In genomic region chr22:27323646-27324045, GRCh38 we compare ENCODE assay signal across 14 cellular contexts.
DNase-seq lines count a peak whose midpoint lies in the region; TF ChIP-seq lines count a peak whose summit lies in the region.
"Had no signal": no experiment of that assay in that cellular context is flagged by ENCODE, and none has a peak within 500 bp of the region (broad histone marks: within the 10 kb centered on the region; RNA-seq: fewer than 3 reads in every experiment).

No MANE protein-coding gene starts in this region.

- H3K4me3 ChIP-seq in H7 (ENCODE audit: insufficient read depth, low read depth, low read length) = no peak overlapping the region
- no peak overlapping the region for H3K4me3 ChIP-seq in HEK293 (ENCODE audit: low read depth, low read length)

- TF ChIP-seq CTCF in HEK293 (tag by site-specific recombination; IDR thresholded peaks at IDR 0.05) = no peak
- TF ChIP-seq CTCF in type B pancreatic cell (conservative IDR thresholded peaks at IDR 0.05) = no peak

- POLR2A ChIA-PET in HEK293 (lab: Yijun Ruan, JAX) = no interaction called here

- H3K4me1 ChIP-seq in HEK293 (ENCODE audit: control insufficient read depth, insufficient read depth, low read length) = no peaks in the 10 kb centered on the region
- H3K4me1 ChIP-seq: Caco-2 had no signal

- DNase-seq in H7 (peak; percentile 52), islet precursor cell (peak; percentile 49), type B pancreatic cell (ENCODE audit: extremely low spot score, unreplicated experiment) (peak; percentile 53), HK-2 (ENCODE audit: unreplicated experiment) (no peak), SHP77 treated with DMSO at 0.1 percent for 48 hours (lab: John Stamatoyannopoulos, UW) (no peak), NCI-H2029 treated with DMSO at 0.1 percent for 48 hours (lab: John Stamatoyannopoulos, UW) (no peak)
- DNase-seq: ACHN; Caco-2; CD4-positive, alpha-beta T cell; KBM-7 had no signal

- H3K4me1 Mint-ChIP-seq in type B pancreatic cell (ENCODE audit: unreplicated experiment) = no peaks in the 10 kb centered on the region
- H3K4me1 Mint-ChIP-seq: IgD-negative memory B cell had no signal

- H3K36me3 ChIP-seq in H7 (replicated peaks; ENCODE audit: control insufficient read depth, insufficient read depth, low read length) (no peaks in the 10 kb centered on the region), HEK293 (ENCODE audit: control insufficient read depth in 2 of 2, insufficient read depth in 1 of 2, low read length in 2 of 2) (no peaks in the 10 kb centered on the region)

- peaks cover 26% of the 10 kb centered on the region for H3K27me3 Mint-ChIP-seq in type B pancreatic cell

- no peak overlapping the region for H3K27ac Mint-ChIP-seq in type B pancreatic cell
- H3K27ac Mint-ChIP-seq: CD4-positive, alpha-beta T cell; IgD-negative memory B cell had no signal

- H3K9me3 ChIP-seq in HEK293 (ENCODE audit: control insufficient read depth, insufficient read depth, low read depth, low read length) = peaks cover 2% of the 10 kb centered on the region; the same call in 1 of the 2 replicates
- H3K9me3 ChIP-seq: Caco-2 had no signal

- H3K27ac ChIP-seq in HEK293 (ENCODE audit: extremely low read depth, low read depth, low read length) = no peak overlapping the region
- H3K27ac ChIP-seq: C4-2B, HL-60 had no signal

- H3K36me3 Mint-ChIP-seq in type B pancreatic cell = no peaks in the 10 kb centered on the region
- H3K36me3 Mint-ChIP-seq: IgD-negative memory B cell had no signal

- no peak overlapping the region for H3K4me3 Mint-ChIP-seq in type B pancreatic cell
- H3K4me3 Mint-ChIP-seq: CD4-positive, alpha-beta T cell; IgD-negative memory B cell had no signal

- H3K27me3 ChIP-seq in H7 (ENCODE audit: control insufficient read depth, insufficient read depth, low read length) = no peaks in the 10 kb centered on the region; the same call in 1 of the 2 replicates

- no peaks in the 10 kb centered on the region for H3K9me3 Mint-ChIP-seq in type B pancreatic cell
- H3K9me3 Mint-ChIP-seq: CD4-positive, alpha-beta T cell had no signal

- CTCF ChIA-PET in HEK293 (lab: Yijun Ruan, JAX) = no interaction called here

TF ChIP-seq in HEK293, 187 proteins besides CTCF, POLR2A, EP300 and RAD21:
- peak; percentile 34; the same call in 1 of the 2 replicates for TF ChIP-seq ZFHX2 (tag by site-specific recombination; conservative IDR thresholded peaks at IDR 0.05)
- TF ChIP-seq, protein P1, sequence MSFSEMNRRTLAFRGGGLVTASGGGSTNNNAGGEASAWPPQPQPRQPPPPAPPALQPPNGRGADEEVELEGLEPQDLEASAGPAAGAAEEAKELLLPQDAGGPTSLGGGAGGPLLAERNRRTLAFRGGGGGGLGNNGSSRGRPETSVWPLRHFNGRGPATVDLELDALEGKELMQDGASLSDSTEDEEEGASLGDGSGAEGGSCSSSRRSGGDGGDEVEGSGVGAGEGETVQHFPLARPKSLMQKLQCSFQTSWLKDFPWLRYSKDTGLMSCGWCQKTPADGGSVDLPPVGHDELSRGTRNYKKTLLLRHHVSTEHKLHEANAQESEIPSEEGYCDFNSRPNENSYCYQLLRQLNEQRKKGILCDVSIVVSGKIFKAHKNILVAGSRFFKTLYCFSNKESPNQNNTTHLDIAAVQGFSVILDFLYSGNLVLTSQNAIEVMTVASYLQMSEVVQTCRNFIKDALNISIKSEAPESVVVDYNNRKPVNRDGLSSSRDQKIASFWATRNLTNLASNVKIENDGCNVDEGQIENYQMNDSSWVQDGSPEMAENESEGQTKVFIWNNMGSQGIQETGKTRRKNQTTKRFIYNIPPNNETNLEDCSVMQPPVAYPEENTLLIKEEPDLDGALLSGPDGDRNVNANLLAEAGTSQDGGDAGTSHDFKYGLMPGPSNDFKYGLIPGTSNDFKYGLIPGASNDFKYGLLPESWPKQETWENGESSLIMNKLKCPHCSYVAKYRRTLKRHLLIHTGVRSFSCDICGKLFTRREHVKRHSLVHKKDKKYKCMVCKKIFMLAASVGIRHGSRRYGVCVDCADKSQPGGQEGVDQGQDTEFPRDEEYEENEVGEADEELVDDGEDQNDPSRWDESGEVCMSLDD (tag by site-specific recombination; IDR thresholded peaks at IDR 0.05) = no peak

Comparison
In these comparisons a context has a peak if more than half of its experiments do, and no peak if none do; other contexts are left out.
1. DNase-seq: peak in H7 (single experiment), islet precursor cell (single experiment) and type B pancreatic cell (single experiment); none in HK-2 (single experiment), SHP77 treated with DMSO at 0.1 percent for 48 hours (single experiment) and NCI-H2029 treated with DMSO at 0.1 percent for 48 hours (single experiment).